In the genomic region with DNA sequence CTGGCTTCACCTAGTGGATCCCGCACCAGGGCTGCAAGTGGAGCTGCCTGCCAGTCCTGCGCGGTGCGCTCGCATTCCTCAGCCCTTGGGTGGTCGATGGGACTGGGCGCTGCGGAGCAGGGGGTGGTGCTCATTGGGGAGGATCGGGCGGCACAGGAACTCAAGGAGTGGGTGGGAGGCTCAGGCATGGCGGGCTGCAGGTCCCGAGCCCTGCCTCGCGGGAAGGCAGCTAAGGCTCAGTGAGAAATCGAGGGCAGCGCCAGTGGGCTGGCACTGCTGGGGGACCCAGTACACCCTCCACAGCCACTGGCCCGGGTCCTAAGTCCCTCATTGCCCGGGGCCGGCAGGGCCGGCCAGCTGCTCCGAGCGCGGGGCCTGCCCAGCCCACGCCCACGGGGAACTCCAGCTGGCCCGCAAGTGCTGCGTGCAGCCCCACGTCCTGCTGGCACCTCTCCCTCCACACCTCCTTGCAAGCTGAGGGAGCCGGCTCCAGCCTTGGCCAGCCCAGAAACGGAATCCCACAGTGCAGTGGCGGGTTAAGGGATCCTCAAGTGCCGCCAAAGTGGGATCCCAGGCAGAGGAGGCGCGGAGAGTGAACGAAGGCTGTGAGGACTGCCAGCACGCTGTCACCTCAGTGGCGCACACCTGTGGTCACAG, we compare ENCODE assay signal across 11 cellular contexts.
"Had no signal": no experiment of that assay in that cellular context is flagged by ENCODE, and none has a peak within 500 bp of the region (broad histone marks: within the 10 kb centered on the region; RNA-seq: fewer than 3 reads in every experiment).

No MANE protein-coding gene starts in this region.

- H3K36me3 ChIP-seq: HAP-1 had no signal

- H3K4me2 ChIP-seq: GM23338 had no signal

- H3K27ac ChIP-seq: GM23248 had no signal

- DNase-seq: GM23248, GOT3, H7, H9, HCEC 1CT, HFFc6 had no signal

- FAIRE-seq: H1, H54 had no signal

- H3K9ac ChIP-seq: GM23248 had no signal

- ATAC-seq: GM23338, HCT116 had no signal

- H2AFZ ChIP-seq: GM23248, GM23338 had no signal

- H3K4me1 ChIP-seq: HAP-1 had no signal

- H3K4me3 ChIP-seq: GM23248, GM23338, HAP-1 had no signal

- H3K9me3 ChIP-seq: HAP-1 had no signal
